19 cellular contexts compared by ENCODE assay signal in genomic region chr12:96091833-96092232, GRCh38. TPM values are rescaled to one million over a fixed set of nuclear protein-coding genes. Genes with fewer than 3 reads are reported as not detected.
A peak's percentile ranks its signal among the peaks of the same experiment; 100 is the strongest.
DNase-seq lines count a peak whose midpoint lies in the region; TF ChIP-seq lines count a peak whose summit lies in the region.
"Had no signal": no experiment of that assay in that cellular context is flagged by ENCODE, and none has a peak within 500 bp of the region (broad histone marks: within the 10 kb centered on the region; RNA-seq: fewer than 3 reads in every experiment).

No MANE protein-coding gene starts in this region.

- no peak overlapping the region for H4K8ac ChIP-seq in trophoblast cell (ENCODE audit: low read depth, low read length)

- H2AFZ ChIP-seq in OCI-LY7 (ENCODE audit: low read length) (no peak overlapping the region), trophoblast cell (ENCODE audit: insufficient read depth, low read length, poor library complexity) (no peak overlapping the region)
- H2AFZ ChIP-seq: hepatocyte had no signal

- H3K9me3 ChIP-seq in OCI-LY7 (ENCODE audit: low read length) (0 out of 2 replicates have a peak, but pooled peaks cover 11% of the 10 kb centered on the region), endodermal cell (ENCODE audit: control insufficient read depth, low read length) (peaks cover 13% of the 10 kb centered on the region), ovary (no peaks in the 10 kb centered on the region), trophoblast cell (ENCODE audit: insufficient read depth, low read depth, low read length) (peaks cover 6% of the 10 kb centered on the region)
- H3K9me3 ChIP-seq: upper lobe of right lung had no signal

- H3K36me3 Mint-ChIP-seq in endodermal cell (ENCODE audit: low read depth) = no peaks in the 10 kb centered on the region

- BruUV-seq in OCI-LY7 (replicated peaks; lab: Mats Ljungman, UMichigan) = no TSS peak

- H3K23ac ChIP-seq in trophoblast cell (ENCODE audit: low read length) = no peak overlapping the region

- no peak overlapping the region for H4K12ac ChIP-seq in trophoblast cell (ENCODE audit: low read depth, low read length)

- no peaks in the 10 kb centered on the region for H3K79me1 ChIP-seq in trophoblast cell (ENCODE audit: low read length)

- TF ChIP-seq CTCF in AG09309 (IDR thresholded peaks at IDR 0.05; ENCODE audit: control insufficient read depth, insufficient read depth, low read depth, low read length, missing control alignments) (peak; percentile 6), GM12873 (IDR thresholded peaks at IDR 0.05; ENCODE audit: insufficient read depth, low read depth, low read length, missing control alignments) (peak; percentile 25), OCI-LY7 (conservative IDR thresholded peaks at IDR 0.05; ENCODE audit: low read length) (peak; percentile 50; the same call in 1 of the 2 replicates), endodermal cell (conservative IDR thresholded peaks at IDR 0.05) (peak; percentile 72), ovary (IDR thresholded peaks at IDR 0.05) (no peak)

- CTCF ChIA-PET in OCI-LY7 (lab: Charles Lee; ENCODE audit: unreplicated experiment) = no interaction called here

- intact Hi-C loops in OCI-LY7 (cut with micrococcal nuclease; ENCODE audit: unreplicated experiment) (no loop called here), ovary (cut with DNase I) (no loop called here)

- no peak overlapping the region for H3K27ac ChIP-seq in OCI-LY7 (ENCODE audit: low read depth, low read length, poor library complexity, severe bottlenecking)
- no peak overlapping the region for H3K27ac ChIP-seq in endodermal cell (ENCODE audit: low read depth, low read length)
- no peak overlapping the region for H3K27ac ChIP-seq in ovary
- no peak overlapping the region for H3K27ac ChIP-seq in trophoblast cell (ENCODE audit: low read depth, low read length)
- H3K27ac ChIP-seq: epithelial cell of prostate, hepatocyte, left ventricle myocardium inferior, upper lobe of right lung had no signal

- no peaks in the 10 kb centered on the region for H3K36me3 ChIP-seq in OCI-LY7 (ENCODE audit: insufficient read depth, low read length)
- no peaks in the 10 kb centered on the region for H3K36me3 ChIP-seq in endodermal cell (ENCODE audit: control insufficient read depth, insufficient read depth, low read length)
- no peaks in the 10 kb centered on the region for H3K36me3 ChIP-seq in ovary
- no peaks in the 10 kb centered on the region for H3K36me3 ChIP-seq in trophoblast cell (ENCODE audit: control insufficient read depth in 1 of 2, insufficient read depth in 2 of 2, low read length in 2 of 2)
- H3K36me3 ChIP-seq: left ventricle myocardium inferior, upper lobe of right lung had no signal

- no peaks in the 10 kb centered on the region for H3K27me3 Mint-ChIP-seq in endodermal cell (ENCODE audit: insufficient read depth)
- H3K27me3 Mint-ChIP-seq: naive thymus-derived CD8-positive, alpha-beta T cell had no signal

- H2BK120ac ChIP-seq in trophoblast cell (ENCODE audit: insufficient read depth, low read length, poor library complexity) = no peak overlapping the region

- H3K14ac ChIP-seq in trophoblast cell (ENCODE audit: low read length) = no peak overlapping the region

- no peak for DNase-seq in AG09309 (ENCODE audit: low read depth)
- peak; percentile 10 for DNase-seq in OCI-LY7 (ENCODE audit: low spot score)
- DNase-seq in endodermal cell = peak; percentile 78
- no peak for DNase-seq in ovary
- DNase-seq in trophoblast cell = no peak
- DNase-seq in amniotic stem cell (lab: John Stamatoyannopoulos, UW) = no peak
- DNase-seq in NCI-H1417 (lab: John Stamatoyannopoulos, UW) = no peak
- DNase-seq: activated CD8-positive, alpha-beta memory T cell treated with anti-CD3 and anti-CD28 coated beads, Interleukin-2, amount 50 U/mL, for 4 hours; activated naive CD4-positive, alpha-beta T cell treated with anti-CD3 and anti-CD28 coated beads, Interleukin-2, amount 50 U/mL, for 16 hours; caudate nucleus; GDM1; left ventricle myocardium inferior; naive thymus-derived CD8-positive, alpha-beta T cell; stimulated activated CD4-positive, alpha-beta T cell treated with anti-CD3 and anti-CD28 coated beads, Interleukin-4, amount 100 ng/mL, for 24 hours; upper lobe of right lung had no signal

- H3K4me3 ChIP-seq in AG09309 (ENCODE audit: control insufficient read depth, low read depth, low read length) (no peak overlapping the region), OCI-LY7 (ENCODE audit: low read depth, low read length, poor library complexity, severe bottlenecking) (no peak overlapping the region), endodermal cell (ENCODE audit: low read length) (no peak overlapping the region), ovary (no peak overlapping the region), trophoblast cell (ENCODE audit: low read depth, low read length) (no peak overlapping the region)
- H3K4me3 ChIP-seq: BLaER1 treated with 17β-estradiol and CSF1 and Interleukin-3, amounts not matched to agents 10 nM and 100 nM; hepatocyte; left ventricle myocardium inferior; upper lobe of right lung had no signal

- H3K4me3 Mint-ChIP-seq in endodermal cell = no peak overlapping the region
- H3K4me3 Mint-ChIP-seq: naive thymus-derived CD8-positive, alpha-beta T cell had no signal

- H3K9ac ChIP-seq in endodermal cell (ENCODE audit: extremely low read depth, low read length, poor library complexity, severe bottlenecking) (no peak overlapping the region), trophoblast cell (ENCODE audit: low read length) (no peak overlapping the region)
- H3K9ac ChIP-seq: BLaER1 treated with 17β-estradiol and CSF1 and Interleukin-3, amounts not matched to agents 10 nM and 100 nM had no signal

- no peak overlapping the region for H3K27ac Mint-ChIP-seq in endodermal cell
- H3K27ac Mint-ChIP-seq: naive thymus-derived CD8-positive, alpha-beta T cell had no signal

- WGBS in endodermal cell (ENCODE audit: insufficient coverage in 1 of 2, insufficient read length in 1 of 2), 2 experiments = 67 to 88% methylated on average over 1 of the region's 1 CpG
- 72 to 91% (median 81%) methylated on average over 1 of the region's 1 CpG for WGBS in ovary, 3 donors
- no CpG with 5 or more reads among the region's 1 CpG for WGBS in trophoblast cell (ENCODE audit: extremely low coverage, insufficient coverage, insufficient read length)

- H2AK5ac ChIP-seq in trophoblast cell (ENCODE audit: low read length) = no peak overlapping the region

- H3K4me2 ChIP-seq in OCI-LY7 (ENCODE audit: low read length) (no peak overlapping the region), trophoblast cell (ENCODE audit: low read length) (no peak overlapping the region)
- H3K4me2 ChIP-seq: hepatocyte had no signal

- POLR2A ChIA-PET in OCI-LY7 (lab: Charles Lee) = interaction anchor here (1.6 kb wide), 1 partner anchor 14 kb away, joined by 3 read pairs; no protein-coding TSS in a partner anchor

- H4K91ac ChIP-seq in trophoblast cell (ENCODE audit: low read depth, low read length) = no peak overlapping the region

- TF ChIP-seq EP300 in ovary (IDR thresholded peaks at IDR 0.05) = no peak

- H4K20me1 ChIP-seq in OCI-LY7 (ENCODE audit: insufficient read depth, low read length) = no peaks in the 10 kb centered on the region
- H4K20me1 ChIP-seq: BLaER1 treated with 17β-estradiol and CSF1 and Interleukin-3, amounts not matched to agents 10 nM and 100 nM had no signal

- H3K4ac ChIP-seq in trophoblast cell (ENCODE audit: low read depth, low read length) = no peak overlapping the region

- no peaks in the 10 kb centered on the region for H3K4me1 ChIP-seq in OCI-LY7 (ENCODE audit: insufficient read depth, low read length, poor library complexity, severe bottlenecking)
- no peaks in the 10 kb centered on the region for H3K4me1 ChIP-seq in endodermal cell (ENCODE audit: control insufficient read depth, insufficient read depth, low read length)
- H3K4me1 ChIP-seq in ovary (ENCODE audit: insufficient read depth) = peaks cover 2% of the 10 kb centered on the region
- H3K4me1 ChIP-seq in trophoblast cell (ENCODE audit: control insufficient read depth in 1 of 2, insufficient read depth in 2 of 2, low read length in 2 of 2) = peaks cover 0 to 8% of the 10 kb centered on the region in 2 experiments

- H3K9me2 ChIP-seq in OCI-LY7 (ENCODE audit: insufficient read depth, low read length) = no peaks in the 10 kb centered on the region

- H3K79me2 ChIP-seq in OCI-LY7 (ENCODE audit: insufficient read depth, low read depth, low read length) (no peaks in the 10 kb centered on the region), trophoblast cell (ENCODE audit: control insufficient read depth, insufficient read depth, low read length, poor library complexity) (no peaks in the 10 kb centered on the region)
- H3K79me2 ChIP-seq: hepatocyte had no signal

- H3K9me3 Mint-ChIP-seq in endodermal cell = peaks cover 36% of the 10 kb centered on the region

- H2BK12ac ChIP-seq in trophoblast cell (ENCODE audit: low read length) = no peak overlapping the region

- no peaks in the 10 kb centered on the region for H3K27me3 ChIP-seq in endodermal cell (ENCODE audit: control insufficient read depth, insufficient read depth, low read length, poor library complexity, severe bottlenecking)
- H3K27me3 ChIP-seq in ovary = no peaks in the 10 kb centered on the region
- H3K27me3 ChIP-seq in trophoblast cell (ENCODE audit: insufficient read depth, low read length) = no peaks in the 10 kb centered on the region
- H3K27me3 ChIP-seq: BLaER1 treated with 17β-estradiol and CSF1 and Interleukin-3, amounts not matched to agents 10 nM and 100 nM; hepatocyte; upper lobe of right lung had no signal

- H2BK5ac ChIP-seq in trophoblast cell (ENCODE audit: low read depth, low read length, poor library complexity) = no peak overlapping the region

- TF ChIP-seq POLR2A in ovary (IDR thresholded peaks at IDR 0.05) = no peak

- H3K4me1 Mint-ChIP-seq in endodermal cell = peaks cover 13% of the 10 kb centered on the region

- H3K18ac ChIP-seq in trophoblast cell (ENCODE audit: low read length) = no peak overlapping the region

RNA-seq across cellular contexts. Expression of gene LTA4H, which starts 56.4 kb away (rescaled TPM):
- total RNA-seq in OCI-LY7 (2014; rRNA removed; shearing (Covaris generic)) = 75.6 and 86.7 TPM in 2 replicates
- 120 and 122 TPM in 2 replicates for total RNA-seq in OCI-LY7 (2022)
- total RNA-seq in endodermal cell = 100 to 1,000 TPM; 112 to 141 TPM
- 132 TPM for polyA plus RNA-seq in endodermal cell (2013, experiment 1 of 2)
- polyA plus RNA-seq in endodermal cell (2013, experiment 2 of 2) = 110 TPM
- 100 to 1,000 TPM in 4 of 7 donors, 10 to 100 TPM in 3; 82.8 to 143 (median 106) TPM for total RNA-seq in ovary
- 100 to 1,000 TPM in 1 of 2 donors, 10 to 100 TPM in 1; 91.2 to 282 TPM for polyA plus RNA-seq in ovary
- polyA plus RNA-seq in trophoblast cell (2013) = 51.0 and 52.4 TPM in 2 replicates

Comparison
In these comparisons a context has a peak if more than half of its experiments do, and no peak if none do; other contexts are left out.
1. DNase-seq: peak in OCI-LY7 (single experiment) and endodermal cell (single experiment); none in AG09309 (single experiment), ovary (0 of 5), trophoblast cell (0 of 2), amniotic stem cell (single experiment) and NCI-H1417 (0 of 3).
2. CTCF ChIP-seq: peak in AG09309 (single experiment), GM12873 (single experiment), OCI-LY7 (single experiment) and endodermal cell (single experiment); none in ovary (0 of 3).